Comparison of ENCODE assay signal across 1 cellular context in genomic region chr17:2054740-2055493, GRCh38.
TF ChIP-seq lines count a peak whose summit lies in the region.

Gene HIC1, plus strand, starts transcription at chr17:2055103. Its CDS starts 1,588 bp downstream, at chr17:2056691.

TF ChIP-seq in K562, 482 proteins besides CTCF, POLR2A, EP300 and RAD21 (continued from another document):
- TF ChIP-seq YY1 (IDR thresholded peaks at IDR 0.05; ENCODE audit: borderline replicate concordance in 1 of 3, control insufficient read depth in 1 of 3, extremely low read depth in 1 of 3, insufficient read depth in 3 of 3, insufficient read length in 1 of 3, insufficient replicate concordance in 2 of 3, low read depth in 1 of 3, low read length in 2 of 3) = peak in 1 of 3 experiments; percentile 33
- TF ChIP-seq FOXK1 (CRISPR knock-in tag; IDR thresholded peaks at IDR 0.05; ENCODE audit: borderline replicate concordance) = no peak
- TF ChIP-seq CCNT2 (IDR thresholded peaks at IDR 0.05; ENCODE audit: borderline replicate concordance, extremely low read depth, insufficient read length, low read depth, low read length) = peak; percentile 15
- no peak for TF ChIP-seq COPS2 (conservative IDR thresholded peaks at IDR 0.05)
- peak; percentile 58 for TF ChIP-seq SMC3 (conservative IDR thresholded peaks at IDR 0.05; ENCODE audit: insufficient read depth, low read depth, low read length)
- TF ChIP-seq ZNF609 (CRISPR knock-in tag; IDR thresholded peaks at IDR 0.05; ENCODE audit: borderline replicate concordance) = no peak
- TF ChIP-seq FOSL1 (tag; conservative IDR thresholded peaks at IDR 0.05) = no peak
- TF ChIP-seq CBX1 (IDR thresholded peaks at IDR 0.05; ENCODE audit: low read depth) = 0 out of 2 replicates have a peak, but pooled peaks have one; percentile 9
- peak in 1 of 2 experiments; percentile 64 for TF ChIP-seq E2F6 (IDR thresholded peaks at IDR 0.05; ENCODE audit: borderline replicate concordance in 1 of 2, extremely low read depth in 1 of 2, insufficient read depth in 1 of 2, insufficient read length in 1 of 2, low read depth in 1 of 2, low read length in 1 of 2, poor library complexity in 1 of 2, severe bottlenecking in 1 of 2)
- TF ChIP-seq SMAD4 (CRISPR knock-in tag; conservative IDR thresholded peaks at IDR 0.05) = 0 out of 2 replicates have a peak, but pooled peaks have one; percentile 32
- TF ChIP-seq NRF1 (conservative IDR thresholded peaks at IDR 0.05 in 1 of 2, IDR thresholded peaks at IDR 0.05 in 1 of 2) = peak; percentile 63 to 70
- TF ChIP-seq CTCFL (IDR thresholded peaks at IDR 0.05; ENCODE audit: borderline replicate concordance, insufficient read depth, low read depth, low read length, poor library complexity, severe bottlenecking) = peak; percentile 57
- peak; percentile 48 for TF ChIP-seq RBFOX2 (IDR thresholded peaks at IDR 0.05; ENCODE audit: low read depth, low read length)
- no peak for TF ChIP-seq E2F5 (CRISPR knock-in tag; IDR thresholded peaks at IDR 0.05)
- TF ChIP-seq POLR2G (IDR thresholded peaks at IDR 0.05; ENCODE audit: low read depth, low read length) = peak; percentile 69
- no peak for TF ChIP-seq TAF7 (tag; IDR thresholded peaks at IDR 0.05)
- TF ChIP-seq RERE (CRISPR knock-in tag; IDR thresholded peaks at IDR 0.05; ENCODE audit: borderline replicate concordance) = no peak
- TF ChIP-seq RB1 (IDR thresholded peaks at IDR 0.05; ENCODE audit: low read depth) = peak; percentile 42; the same call in 1 of the 2 replicates
- TF ChIP-seq ARHGAP35 (IDR thresholded peaks at IDR 0.05; ENCODE audit: partially characterized antibody) = no peak
- TF ChIP-seq CXXC5 (CRISPR knock-in tag; IDR thresholded peaks at IDR 0.05) = peak; percentile 76
- TF ChIP-seq CTBP1 (IDR thresholded peaks at IDR 0.05; ENCODE audit: borderline replicate concordance) = peak; percentile 55
